ENCODE assay signal across 8 cellular contexts in genomic region chrX:152926279-152926678, GRCh38. TPM values are rescaled to one million over a fixed set of nuclear protein-coding genes. Genes with fewer than 3 reads are reported as not detected.
A peak's percentile ranks its signal among the peaks of the same experiment; 100 is the strongest.
DNase-seq lines count a peak whose midpoint lies in the region; ATAC-seq, FAIRE-seq and TF ChIP-seq lines count a peak whose summit lies in the region.

No MANE protein-coding gene starts in this region.

- no peak for ATAC-seq in GM21528 (IDR thresholded peaks at IDR 0.05; ENCODE audit: low FRiP score, unreplicated experiment)

- no peak overlapping the region for H3K27ac ChIP-seq in ascending aorta

- no peaks in the 10 kb centered on the region for H3K27me3 ChIP-seq in ascending aorta

- intact Hi-C loops in ascending aorta (cut with DNase I): no loop called here

- no peaks in the 10 kb centered on the region for H3K4me1 ChIP-seq in ascending aorta

- DNase-seq in GM10248 (ENCODE audit: extremely low spot score): peak; percentile 65
- DNase-seq in H54 (ENCODE audit: insufficient read length, low spot score): peak; percentile 75
- peak; percentile 69 for DNase-seq in MV-4-11 (lab: John Stamatoyannopoulos, UW)
- peak; percentile 28 to 41 for DNase-seq in SW 1271 (lab: John Stamatoyannopoulos, UW)
- DNase-seq in ascending aorta (ENCODE audit: low spot score in 2 of 2): no peak
- DNase-seq in kidney tubule cell (ENCODE audit: low spot score): peak; percentile 83
- peak; percentile 21 for DNase-seq in stimulated activated CD8-positive, alpha-beta memory T cell treated with anti-CD3 and anti-CD28 coated beads, Interleukin-12 subunit alpha, Interleukin-12 subunit beta, amount 100 ng/mL, for 4 hours (ENCODE audit: low read depth)

- no peak overlapping the region for H3K4me3 ChIP-seq in ascending aorta

- POLR2A ChIA-PET in GM10248 (lab: Yijun Ruan, JAX): no interaction called here

- FAIRE-seq in H54 (lab: Jason Lieb, UNC): peak; percentile 89

- TF ChIP-seq POLR2A in H54 (IDR thresholded peaks at IDR 0.05; ENCODE audit: low read depth, low read length): no peak

- H3K9me3 ChIP-seq in ascending aorta: no peaks in the 10 kb centered on the region

- TF ChIP-seq CTCF in GM10248 (IDR thresholded peaks at IDR 0.05; ENCODE audit: control extremely low read depth, extremely low read depth, low read depth, missing control alignments): peak; percentile 31
- TF ChIP-seq CTCF in ascending aorta (IDR thresholded peaks at IDR 0.05): peak in 2 of 3 experiments; percentile 17 to 40

- CTCF ChIA-PET in GM10248 (lab: Yijun Ruan, JAX): interaction anchor here (1.1 to 3.0 kb wide), 6 partner anchors 9 to 22 kb away, joined by 3 to 14 read pairs (median 4); no protein-coding TSS in a partner anchor

- H3K36me3 ChIP-seq in ascending aorta: no peaks in the 10 kb centered on the region

RNA-seq across cellular contexts. Expression of gene ZNF185, which starts 28.4 kb away (rescaled TPM):
- not detected for total RNA-seq in ascending aorta

Comparison
In these comparisons a context has a peak if more than half of its experiments do, and no peak if none do; other contexts are left out.
1. DNase-seq: peak in GM10248 (single experiment), H54 (single experiment), MV-4-11 (single experiment), SW 1271 (2 of 2), kidney tubule cell (single experiment) and stimulated activated CD8-positive, alpha-beta memory T cell treated with anti-CD3 and anti-CD28 coated beads, Interleukin-12 subunit alpha, Interleukin-12 subunit beta, amount 100 ng/mL, for 4 hours (single experiment); none in ascending aorta (0 of 2).